ENCODE assay signal across 2 cellular contexts in genomic region chr4:134483514-134483913, GRCh38.
DNase-seq lines count a peak whose midpoint lies in the region; ATAC-seq, FAIRE-seq and TF ChIP-seq lines count a peak whose summit lies in the region.
"Not testable (repeated sequence)": the region's sequence is repeated elsewhere in the genome, so short reads cannot be mapped to it uniquely, and the experiment has no call there.

No MANE protein-coding gene starts in this region.

- not testable (repeated sequence) for TF ChIP-seq RAD21 in K562 (CRISPR knock-in tag; conservative IDR thresholded peaks at IDR 0.05 in 1 of 2, IDR thresholded peaks at IDR 0.05 in 1 of 2)

- in situ Hi-C loops in K562 (cut with MboI) = not testable (repeated sequence)

- not testable (repeated sequence) for FAIRE-seq in K562 (lab: Jason Lieb, UNC)

- H4K20me1 ChIP-seq in K562 (replicated peaks; ENCODE audit: control insufficient read depth, insufficient read depth, low read length) = not testable (repeated sequence)

- not testable (repeated sequence) for BruUV-seq in K562 (replicated peaks; lab: Mats Ljungman, UMichigan)

- CTCF ChIA-PET in HEK293 (lab: Yijun Ruan, JAX); K562 (lab: Yijun Ruan, JAX; ENCODE audit: low intra/inter-chr PET ratio): not testable (repeated sequence)

- POLR2A ChIA-PET in HEK293 (lab: Yijun Ruan, JAX); K562 (lab: Yijun Ruan, JAX): not testable (repeated sequence)

- not testable (repeated sequence) for H3K79me2 ChIP-seq in K562 (ENCODE audit: control insufficient read depth, insufficient read depth, low read length)

- intact Hi-C loops in K562 (cut with micrococcal nuclease) = not testable (repeated sequence)

- not testable (repeated sequence) for TF ChIP-seq EP300 in K562 (IDR thresholded peaks at IDR 0.05; ENCODE audit: low read length)

- TF ChIP-seq CTCF in HEK293 (tag by site-specific recombination; IDR thresholded peaks at IDR 0.05); K562 (IDR thresholded peaks at IDR 0.05 in 2 of 3, conservative IDR thresholded peaks at IDR 0.05 in 1 of 3; ENCODE audit: insufficient read depth in 2 of 3, low read depth in 1 of 3, low read length in 3 of 3): not testable (repeated sequence)

- not testable (repeated sequence) for H3K36me3 ChIP-seq in HEK293 (ENCODE audit: control insufficient read depth in 2 of 2, insufficient read depth in 1 of 2, low read length in 2 of 2); K562 (ENCODE audit: control insufficient read depth, insufficient read depth, low read length)

- H3K27ac ChIP-seq in HEK293 (ENCODE audit: extremely low read depth, low read depth, low read length); K562 (ENCODE audit: extremely low read depth, low read depth, low read length): not testable (repeated sequence)

- H3K4me1 ChIP-seq in HEK293 (ENCODE audit: control insufficient read depth, insufficient read depth, low read length); K562 (replicated peaks in 1 of 2; ENCODE audit: control insufficient read depth in 2 of 2, insufficient read depth in 2 of 2, low read length in 2 of 2): not testable (repeated sequence)

- not testable (repeated sequence) for H3K9ac ChIP-seq in K562 (ENCODE audit: insufficient read depth in 1 of 2, low read depth in 2 of 2, low read length in 2 of 2)

- H3K9me1 ChIP-seq in K562 (ENCODE audit: control insufficient read depth, insufficient read depth, low read length) = not testable (repeated sequence)

- not testable (repeated sequence) for H3K9me3 ChIP-seq in HEK293 (ENCODE audit: control insufficient read depth, insufficient read depth, low read depth, low read length); K562 (replicated peaks; ENCODE audit: control insufficient read depth, insufficient read depth, low read depth, low read length)

- not testable (repeated sequence) for H3K27me3 ChIP-seq in K562 (ENCODE audit: control insufficient read depth in 2 of 2, insufficient read depth in 2 of 2, low read length in 2 of 2)

- WGBS in K562 (ENCODE audit: insufficient coverage, low coverage, missing lambda C conversion rate) = 6% methylated on average over 3 of the region's 3 CpGs

- not testable (repeated sequence) for H2AFZ ChIP-seq in K562 (ENCODE audit: low read depth, low read length)

- not testable (repeated sequence) for ATAC-seq in K562

- not testable (repeated sequence) for H3K4me2 ChIP-seq in K562 (ENCODE audit: insufficient read depth, low read length)

- H3K4me3 ChIP-seq in HEK293 (ENCODE audit: low read depth, low read length); K562: not testable (repeated sequence)

- not testable (repeated sequence) for TF ChIP-seq POLR2A in K562 (conservative IDR thresholded peaks at IDR 0.05)

- DNase-seq in K562 (ENCODE audit: extremely low read depth in 1 of 4, low spot score in 3 of 4) = not testable (repeated sequence)

TF ChIP-seq in HEK293, 187 proteins besides CTCF, POLR2A, EP300 and RAD21:
- peak; percentile 26; the same call in 1 of the 2 replicates for TF ChIP-seq ZNF202 (tag by site-specific recombination; IDR thresholded peaks at IDR 0.05; ENCODE audit: borderline replicate concordance)

TF ChIP-seq in K562, 482 proteins besides CTCF, POLR2A, EP300 and RAD21:
- TF ChIP-seq RBM25 (IDR thresholded peaks at IDR 0.05; ENCODE audit: low read depth, low read length, severe bottlenecking) = peak; percentile 51
- peak; percentile 56 for TF ChIP-seq ZNF146 (CRISPR knock-in tag; IDR thresholded peaks at IDR 0.05; ENCODE audit: unreplicated experiment)
TF ChIP-seq in K562: peak in this region for 2; not testable (repeated sequence) for 480.
